ENCODE assay signal across 2 cellular contexts in genomic region chr14:56170877-56171422, GRCh38.
TF ChIP-seq lines count a peak whose summit lies in the region.

No MANE protein-coding gene starts in this region.

TF ChIP-seq in HEK293, 187 proteins besides CTCF, POLR2A, EP300 and RAD21:
- TF ChIP-seq SCRT2 (tag by site-specific recombination; IDR thresholded peaks at IDR 0.05): peak; percentile 56
- no peak for TF ChIP-seq ZNF146 (tag by site-specific recombination; IDR thresholded peaks at IDR 0.05)
- no peak for TF ChIP-seq ZNF37A (tag by site-specific recombination; IDR thresholded peaks at IDR 0.05)
- TF ChIP-seq GLI4 (tag by site-specific recombination; IDR thresholded peaks at IDR 0.05): no peak
- no peak for TF ChIP-seq ZNF148 (tag by site-specific recombination; IDR thresholded peaks at IDR 0.05; ENCODE audit: borderline replicate concordance)
- no peak for TF ChIP-seq ZNF513 (tag by site-specific recombination; IDR thresholded peaks at IDR 0.05)

TF ChIP-seq in K562, 482 proteins besides CTCF, POLR2A, EP300 and RAD21:
- TF ChIP-seq RERE (CRISPR knock-in tag; IDR thresholded peaks at IDR 0.05; ENCODE audit: borderline replicate concordance) (no peak), PKNOX1 (IDR thresholded peaks at IDR 0.05) (0 out of 2 replicates have a peak, but pooled peaks have one; percentile 23), MEIS2 (IDR thresholded peaks at IDR 0.05; ENCODE audit: partially characterized antibody) (peak; percentile 45), NRF1 (conservative IDR thresholded peaks at IDR 0.05 in 1 of 2, IDR thresholded peaks at IDR 0.05 in 1 of 2) (no peak), KDM5B (IDR thresholded peaks at IDR 0.05; ENCODE audit: insufficient replicate concordance, low read depth, low read length) (no peak), NCOA4 (IDR thresholded peaks at IDR 0.05; ENCODE audit: partially characterized antibody) (no peak), CUX1 (CRISPR knock-in tag; IDR thresholded peaks at IDR 0.05) (no peak), USF2 (CRISPR knock-in tag; IDR thresholded peaks at IDR 0.05) (no peak), PBX2 (CRISPR knock-in tag; IDR thresholded peaks at IDR 0.05; ENCODE audit: low read depth) (no peak), PBX2 (tag; conservative IDR thresholded peaks at IDR 0.05; ENCODE audit: low read depth) (peak; percentile 41)
TF ChIP-seq in K562: peak in this region for 3.
